In the genomic region with DNA sequence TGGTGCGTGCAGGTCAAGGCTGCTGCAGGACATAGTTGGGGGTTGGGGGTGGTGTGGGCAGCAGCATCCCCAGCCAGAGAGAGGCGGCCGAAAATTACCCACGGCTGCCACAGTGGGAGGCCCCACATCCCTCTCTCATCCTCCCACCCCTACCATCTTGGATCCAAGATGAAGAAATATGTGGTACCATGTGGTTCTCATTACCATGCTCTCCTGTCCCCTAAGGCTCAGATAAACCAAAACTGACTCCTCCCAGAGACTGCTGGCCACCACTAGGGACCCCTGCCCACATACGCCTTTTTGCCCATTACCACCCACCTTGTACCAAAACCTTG, we compare ENCODE assay signal across 13 cellular contexts.
A peak's percentile ranks its signal among the peaks of the same experiment; 100 is the strongest.
DNase-seq lines count a peak whose midpoint lies in the region; ATAC-seq, FAIRE-seq and TF ChIP-seq lines count a peak whose summit lies in the region.
"Had no signal": no experiment of that assay in that cellular context is flagged by ENCODE, and none has a peak within 500 bp of the region (broad histone marks: within the 10 kb centered on the region; RNA-seq: fewer than 3 reads in every experiment).

No MANE protein-coding gene starts in this region.

- no peaks in the 10 kb centered on the region for H3K27me3 Mint-ChIP-seq in activated CD8-positive, alpha-beta memory T cell treated with anti-CD3 and anti-CD28 coated beads, Interleukin-2, amount 10 ng/mL, durations not matched to agents 7 days and 5 days

- H3K27ac Mint-ChIP-seq in activated CD8-positive, alpha-beta memory T cell treated with anti-CD3 and anti-CD28 coated beads, Interleukin-2, amount 10 ng/mL, durations not matched to agents 7 days and 5 days, result peak overlapping the region; percentile 61

- TF ChIP-seq CTCF in tibial artery (IDR thresholded peaks at IDR 0.05), result no peak

- CTCF ChIA-PET in activated CD8-positive, alpha-beta memory T cell treated with anti-CD3 and anti-CD28 coated beads, Interleukin-2, amount 10 ng/mL, durations not matched to agents 7 days and 5 days (lab: Charles Lee), result interaction anchor here (0.5 to 1.4 kb wide), 5 partner anchors 9 to 108 kb away, joined by 3 read pairs; no protein-coding TSS in a partner anchor

- H3K9me3 ChIP-seq in duodenal mucosa (ENCODE audit: control insufficient read depth in 1 of 2, low read length in 2 of 2) (no peaks in the 10 kb centered on the region), muscle layer of colon (ENCODE audit: low read length) (no peaks in the 10 kb centered on the region), tibial artery (no peaks in the 10 kb centered on the region)

- intact Hi-C loops in tibial artery (cut with DNase I; ENCODE audit: low total_unique reads), result no loop called here

- peak overlapping the region; percentile 53 for H3K27ac ChIP-seq in duodenal mucosa (ENCODE audit: low read depth, low read length)
- peak overlapping the region; percentile 72 for H3K27ac ChIP-seq in muscle layer of colon (ENCODE audit: low read depth, low read length)
- H3K27ac ChIP-seq in tibial artery, result peak overlapping the region; percentile 55 to 70
- H3K27ac ChIP-seq: HL-60 had no signal

- no peak overlapping the region for H3K4me3 Mint-ChIP-seq in activated CD8-positive, alpha-beta memory T cell treated with anti-CD3 and anti-CD28 coated beads, Interleukin-2, amount 10 ng/mL, durations not matched to agents 7 days and 5 days

- peaks cover 2 to 38% of the 10 kb centered on the region in 2 donors for H3K36me3 ChIP-seq in duodenal mucosa (ENCODE audit: control insufficient read depth in 1 of 2, insufficient read depth in 2 of 2, low read length in 2 of 2)
- peaks cover 7% of the 10 kb centered on the region for H3K36me3 ChIP-seq in muscle layer of colon (ENCODE audit: insufficient read depth, low read length)
- H3K36me3 ChIP-seq in tibial artery, result peaks cover 0 to 7% (median 1%) of the 10 kb centered on the region in 3 donors

- FAIRE-seq in GM12892 (lab: Jason Lieb, UNC), result no peak
- FAIRE-seq: islet of Langerhans had no signal

- TF ChIP-seq POLR2A in GM12892 (IDR thresholded peaks at IDR 0.05; ENCODE audit: low read depth, low read length), result no peak

- no peak overlapping the region for H3K4me3 ChIP-seq in duodenal mucosa (ENCODE audit: low read depth in 1 of 2, low read length in 2 of 2)
- H3K4me3 ChIP-seq in muscle layer of colon (ENCODE audit: low read depth in 1 of 2, low read length in 2 of 2), result peak overlapping the region in 1 of 2 donors; percentile 41
- no peak overlapping the region for H3K4me3 ChIP-seq in tibial artery

- peaks cover 35 to 51% of the 10 kb centered on the region in 2 donors for H3K4me1 ChIP-seq in duodenal mucosa (ENCODE audit: control insufficient read depth in 1 of 2, insufficient read depth in 2 of 2, low read length in 2 of 2)
- H3K4me1 ChIP-seq in muscle layer of colon (ENCODE audit: insufficient read depth, low read length), result peaks cover 89% of the 10 kb centered on the region
- H3K4me1 ChIP-seq in tibial artery, result peaks cover 7 to 90% (median 71%) of the 10 kb centered on the region in 4 donors

- H3K36me3 Mint-ChIP-seq in activated CD8-positive, alpha-beta memory T cell treated with anti-CD3 and anti-CD28 coated beads, Interleukin-2, amount 10 ng/mL, durations not matched to agents 7 days and 5 days, result peaks cover 26% of the 10 kb centered on the region

- DNase-seq in activated CD8-positive, alpha-beta memory T cell treated with anti-CD3 and anti-CD28 coated beads, Interleukin-2, amount 10 ng/mL, durations not matched to agents 7 days and 5 days, result no peak
- no peak for DNase-seq in activated CD8-positive, alpha-beta memory T cell treated with anti-CD3 and anti-CD28 coated beads, Interleukin-2, amount 50 U/mL, for 4 hours
- no peak for DNase-seq in tibial artery
- no peak for DNase-seq in activated CD4-positive, CD25-positive, alpha-beta regulatory T cell treated with anti-CD3 and anti-CD28 coated beads, Interleukin-2, amount 50 U/mL, for 72 hours
- no peak for DNase-seq in GM12892 (ENCODE audit: insufficient read length)
- DNase-seq: activated CD4-positive, alpha-beta T cell treated with anti-CD3 and anti-CD28 coated beads, Interleukin-2, amount 50 U/mL, for 4 hours; NCI-H1048; NCI-H69 had no signal

- H3K4me1 Mint-ChIP-seq in activated CD8-positive, alpha-beta memory T cell treated with anti-CD3 and anti-CD28 coated beads, Interleukin-2, amount 10 ng/mL, durations not matched to agents 7 days and 5 days, result peaks cover 42% of the 10 kb centered on the region

- H3K9me3 Mint-ChIP-seq in activated CD8-positive, alpha-beta memory T cell treated with anti-CD3 and anti-CD28 coated beads, Interleukin-2, amount 10 ng/mL, durations not matched to agents 7 days and 5 days (ENCODE audit: low read depth), result no peaks in the 10 kb centered on the region

- H3K27me3 ChIP-seq in duodenal mucosa (ENCODE audit: control insufficient read depth in 1 of 2, insufficient read depth in 2 of 2, low read length in 2 of 2) (no peaks in the 10 kb centered on the region), muscle layer of colon (ENCODE audit: control insufficient read depth in 1 of 2, insufficient read depth in 2 of 2, low read length in 2 of 2) (no peaks in the 10 kb centered on the region), tibial artery (no peaks in the 10 kb centered on the region)

- H3K9ac ChIP-seq in duodenal mucosa (ENCODE audit: low read depth in 1 of 2, low read length in 2 of 2) (peak overlapping the region in 1 of 2 donors; percentile 29), muscle layer of colon (ENCODE audit: low read length) (no peak overlapping the region)

- no peak for ATAC-seq in activated CD8-positive, alpha-beta memory T cell treated with anti-CD3 and anti-CD28 coated beads, Interleukin-2, amount 10 ng/mL, durations not matched to agents 7 days and 5 days
- ATAC-seq in HG03571 (IDR thresholded peaks at IDR 0.05; ENCODE audit: unreplicated experiment), result no peak
